ENCODE assay signal across 1 cellular context in the genomic region with DNA sequence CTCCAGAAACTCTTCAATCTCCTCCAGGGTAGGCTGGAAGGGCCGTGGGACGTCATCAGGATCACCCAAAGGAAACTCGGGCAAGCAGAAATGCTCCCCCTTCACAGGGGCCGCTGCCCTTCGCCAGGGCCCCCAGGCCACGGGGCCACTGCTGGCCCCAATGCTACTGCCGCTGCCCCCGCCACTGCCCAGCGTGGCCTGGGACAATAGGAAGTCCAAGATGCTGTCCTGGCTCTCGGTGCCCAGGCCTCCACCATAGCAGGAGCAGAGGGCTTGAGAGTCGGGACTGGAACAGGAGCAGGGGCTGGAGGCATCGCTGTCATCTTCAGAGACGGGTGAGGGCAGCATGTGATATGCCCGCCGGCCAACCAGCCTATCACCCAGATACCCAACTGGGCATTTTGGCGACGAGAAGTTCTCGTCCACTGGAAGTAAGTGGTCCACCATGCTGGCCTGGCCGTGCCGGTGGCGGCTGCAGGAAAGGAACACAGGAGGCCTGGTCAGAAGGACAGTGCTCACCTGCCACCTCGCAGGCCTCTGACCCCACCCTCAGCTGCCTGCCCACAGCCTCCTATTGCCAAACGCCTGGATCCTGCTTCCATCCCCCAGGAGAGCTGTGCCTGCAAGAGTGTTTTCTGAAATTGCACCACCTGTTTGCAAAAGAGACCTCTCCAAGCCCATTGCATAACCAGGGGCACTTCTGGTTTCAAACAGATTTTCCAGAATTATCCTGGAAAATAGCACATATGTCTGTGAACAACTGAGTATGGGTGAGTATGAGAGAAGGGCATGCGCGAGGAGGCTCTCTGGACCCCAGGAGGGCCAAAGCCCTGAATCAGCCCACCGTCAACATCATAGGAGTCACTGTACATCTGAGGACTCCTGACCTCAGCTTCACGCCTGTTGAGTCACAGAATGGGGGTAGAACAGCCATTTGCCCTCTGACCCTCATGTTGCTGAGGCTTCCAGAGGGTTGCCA.
TF ChIP-seq lines count a peak whose summit lies in the region.

No MANE protein-coding gene starts in this region.

TF ChIP-seq in HepG2, 621 proteins besides CTCF, POLR2A, EP300 and RAD21 (continued from another document and continues in another):
- TF ChIP-seq, protein P1, sequence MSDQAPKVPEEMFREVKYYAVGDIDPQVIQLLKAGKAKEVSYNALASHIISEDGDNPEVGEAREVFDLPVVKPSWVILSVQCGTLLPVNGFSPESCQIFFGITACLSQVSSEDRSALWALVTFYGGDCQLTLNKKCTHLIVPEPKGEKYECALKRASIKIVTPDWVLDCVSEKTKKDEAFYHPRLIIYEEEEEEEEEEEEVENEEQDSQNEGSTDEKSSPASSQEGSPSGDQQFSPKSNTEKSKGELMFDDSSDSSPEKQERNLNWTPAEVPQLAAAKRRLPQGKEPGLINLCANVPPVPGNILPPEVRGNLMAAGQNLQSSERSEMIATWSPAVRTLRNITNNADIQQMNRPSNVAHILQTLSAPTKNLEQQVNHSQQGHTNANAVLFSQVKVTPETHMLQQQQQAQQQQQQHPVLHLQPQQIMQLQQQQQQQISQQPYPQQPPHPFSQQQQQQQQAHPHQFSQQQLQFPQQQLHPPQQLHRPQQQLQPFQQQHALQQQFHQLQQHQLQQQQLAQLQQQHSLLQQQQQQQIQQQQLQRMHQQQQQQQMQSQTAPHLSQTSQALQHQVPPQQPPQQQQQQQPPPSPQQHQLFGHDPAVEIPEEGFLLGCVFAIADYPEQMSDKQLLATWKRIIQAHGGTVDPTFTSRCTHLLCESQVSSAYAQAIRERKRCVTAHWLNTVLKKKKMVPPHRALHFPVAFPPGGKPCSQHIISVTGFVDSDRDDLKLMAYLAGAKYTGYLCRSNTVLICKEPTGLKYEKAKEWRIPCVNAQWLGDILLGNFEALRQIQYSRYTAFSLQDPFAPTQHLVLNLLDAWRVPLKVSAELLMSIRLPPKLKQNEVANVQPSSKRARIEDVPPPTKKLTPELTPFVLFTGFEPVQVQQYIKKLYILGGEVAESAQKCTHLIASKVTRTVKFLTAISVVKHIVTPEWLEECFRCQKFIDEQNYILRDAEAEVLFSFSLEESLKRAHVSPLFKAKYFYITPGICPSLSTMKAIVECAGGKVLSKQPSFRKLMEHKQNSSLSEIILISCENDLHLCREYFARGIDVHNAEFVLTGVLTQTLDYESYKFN (CRISPR knock-in tag; conservative IDR thresholded peaks at IDR 0.05): peak; percentile 55
- TF ChIP-seq ZNF773 (CRISPR knock-in tag; IDR thresholded peaks at IDR 0.05; ENCODE audit: borderline replicate concordance): no peak
- TF ChIP-seq, protein P2, sequence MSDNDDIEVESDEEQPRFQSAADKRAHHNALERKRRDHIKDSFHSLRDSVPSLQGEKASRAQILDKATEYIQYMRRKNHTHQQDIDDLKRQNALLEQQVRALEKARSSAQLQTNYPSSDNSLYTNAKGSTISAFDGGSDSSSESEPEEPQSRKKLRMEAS (IDR thresholded peaks at IDR 0.05): peak; percentile 45; the same call in 1 of the 2 replicates
- TF ChIP-seq SMAD1 (CRISPR knock-in tag; IDR thresholded peaks at IDR 0.05; ENCODE audit: borderline replicate concordance, low read depth): no peak
- TF ChIP-seq ERF (CRISPR knock-in tag; IDR thresholded peaks at IDR 0.05): 0 out of 2 replicates have a peak, but pooled peaks have one; percentile 6
- TF ChIP-seq PPARG (CRISPR knock-in tag; conservative IDR thresholded peaks at IDR 0.05): peak; percentile 53; the same call in 1 of the 2 replicates
- TF ChIP-seq, protein P3, sequence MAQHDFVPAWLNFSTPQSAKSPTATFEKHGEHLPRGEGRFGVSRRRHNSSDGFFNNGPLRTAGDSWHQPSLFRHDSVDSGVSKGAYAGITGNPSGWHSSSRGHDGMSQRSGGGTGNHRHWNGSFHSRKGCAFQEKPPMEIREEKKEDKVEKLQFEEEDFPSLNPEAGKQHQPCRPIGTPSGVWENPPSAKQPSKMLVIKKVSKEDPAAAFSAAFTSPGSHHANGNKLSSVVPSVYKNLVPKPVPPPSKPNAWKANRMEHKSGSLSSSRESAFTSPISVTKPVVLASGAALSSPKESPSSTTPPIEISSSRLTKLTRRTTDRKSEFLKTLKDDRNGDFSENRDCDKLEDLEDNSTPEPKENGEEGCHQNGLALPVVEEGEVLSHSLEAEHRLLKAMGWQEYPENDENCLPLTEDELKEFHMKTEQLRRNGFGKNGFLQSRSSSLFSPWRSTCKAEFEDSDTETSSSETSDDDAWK (CRISPR knock-in tag; IDR thresholded peaks at IDR 0.05): no peak
- peak; percentile 54 for TF ChIP-seq SALL1 (CRISPR knock-in tag; IDR thresholded peaks at IDR 0.05)
- TF ChIP-seq ZNF792 (CRISPR knock-in tag; IDR thresholded peaks at IDR 0.05): no peak
- TF ChIP-seq ATRX (CRISPR knock-in tag; IDR thresholded peaks at IDR 0.05; ENCODE audit: borderline replicate concordance): no peak
- no peak for TF ChIP-seq FOXJ3 (CRISPR knock-in tag; IDR thresholded peaks at IDR 0.05; ENCODE audit: borderline replicate concordance)
- peak; percentile 71 for TF ChIP-seq RXRB (CRISPR knock-in tag; IDR thresholded peaks at IDR 0.05; ENCODE audit: borderline replicate concordance)
- TF ChIP-seq, protein P4, sequence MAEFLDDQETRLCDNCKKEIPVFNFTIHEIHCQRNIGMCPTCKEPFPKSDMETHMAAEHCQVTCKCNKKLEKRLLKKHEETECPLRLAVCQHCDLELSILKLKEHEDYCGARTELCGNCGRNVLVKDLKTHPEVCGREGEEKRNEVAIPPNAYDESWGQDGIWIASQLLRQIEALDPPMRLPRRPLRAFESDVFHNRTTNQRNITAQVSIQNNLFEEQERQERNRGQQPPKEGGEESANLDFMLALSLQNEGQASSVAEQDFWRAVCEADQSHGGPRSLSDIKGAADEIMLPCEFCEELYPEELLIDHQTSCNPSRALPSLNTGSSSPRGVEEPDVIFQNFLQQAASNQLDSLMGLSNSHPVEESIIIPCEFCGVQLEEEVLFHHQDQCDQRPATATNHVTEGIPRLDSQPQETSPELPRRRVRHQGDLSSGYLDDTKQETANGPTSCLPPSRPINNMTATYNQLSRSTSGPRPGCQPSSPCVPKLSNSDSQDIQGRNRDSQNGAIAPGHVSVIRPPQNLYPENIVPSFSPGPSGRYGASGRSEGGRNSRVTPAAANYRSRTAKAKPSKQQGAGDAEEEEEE (CRISPR knock-in tag; IDR thresholded peaks at IDR 0.05; ENCODE audit: borderline replicate concordance): no peak
- 0 out of 2 replicates have a peak, but pooled peaks have one; percentile 25 for TF ChIP-seq ZBTB38 (CRISPR knock-in tag; IDR thresholded peaks at IDR 0.05)
- no peak for TF ChIP-seq ZNF143 (CRISPR knock-in tag; IDR thresholded peaks at IDR 0.05)
- TF ChIP-seq, protein P5, sequence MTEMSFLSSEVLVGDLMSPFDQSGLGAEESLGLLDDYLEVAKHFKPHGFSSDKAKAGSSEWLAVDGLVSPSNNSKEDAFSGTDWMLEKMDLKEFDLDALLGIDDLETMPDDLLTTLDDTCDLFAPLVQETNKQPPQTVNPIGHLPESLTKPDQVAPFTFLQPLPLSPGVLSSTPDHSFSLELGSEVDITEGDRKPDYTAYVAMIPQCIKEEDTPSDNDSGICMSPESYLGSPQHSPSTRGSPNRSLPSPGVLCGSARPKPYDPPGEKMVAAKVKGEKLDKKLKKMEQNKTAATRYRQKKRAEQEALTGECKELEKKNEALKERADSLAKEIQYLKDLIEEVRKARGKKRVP (CRISPR knock-in tag; IDR thresholded peaks at IDR 0.05): peak in 1 of 2 experiments; percentile 57; a peak in 1 of 4 replicates
- TF ChIP-seq RXRA (CRISPR knock-in tag; IDR thresholded peaks at IDR 0.05): peak; percentile 20; the same call in 1 of the 2 replicates
- 0 out of 2 replicates have a peak, but pooled peaks have one; percentile 42 for TF ChIP-seq ZNF879 (CRISPR knock-in tag; IDR thresholded peaks at IDR 0.05)
- TF ChIP-seq, protein P6, sequence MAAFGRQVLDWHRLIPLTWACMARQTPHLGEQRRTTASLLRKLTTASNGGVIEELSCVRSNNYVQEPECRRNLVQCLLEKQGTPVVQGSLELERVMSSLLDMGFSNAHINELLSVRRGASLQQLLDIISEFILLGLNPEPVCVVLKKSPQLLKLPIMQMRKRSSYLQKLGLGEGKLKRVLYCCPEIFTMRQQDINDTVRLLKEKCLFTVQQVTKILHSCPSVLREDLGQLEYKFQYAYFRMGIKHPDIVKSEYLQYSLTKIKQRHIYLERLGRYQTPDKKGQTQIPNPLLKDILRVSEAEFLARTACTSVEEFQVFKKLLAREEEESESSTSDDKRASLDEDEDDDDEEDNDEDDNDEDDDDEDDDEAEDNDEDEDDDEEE (CRISPR knock-in tag; IDR thresholded peaks at IDR 0.05): no peak
- 0 out of 2 replicates have a peak, but pooled peaks have one; percentile 22 for TF ChIP-seq HIVEP1 (CRISPR knock-in tag; IDR thresholded peaks at IDR 0.05)
- TF ChIP-seq HDAC6 (IDR thresholded peaks at IDR 0.05; ENCODE audit: low read depth, low read length): no peak
- TF ChIP-seq, protein P7, sequence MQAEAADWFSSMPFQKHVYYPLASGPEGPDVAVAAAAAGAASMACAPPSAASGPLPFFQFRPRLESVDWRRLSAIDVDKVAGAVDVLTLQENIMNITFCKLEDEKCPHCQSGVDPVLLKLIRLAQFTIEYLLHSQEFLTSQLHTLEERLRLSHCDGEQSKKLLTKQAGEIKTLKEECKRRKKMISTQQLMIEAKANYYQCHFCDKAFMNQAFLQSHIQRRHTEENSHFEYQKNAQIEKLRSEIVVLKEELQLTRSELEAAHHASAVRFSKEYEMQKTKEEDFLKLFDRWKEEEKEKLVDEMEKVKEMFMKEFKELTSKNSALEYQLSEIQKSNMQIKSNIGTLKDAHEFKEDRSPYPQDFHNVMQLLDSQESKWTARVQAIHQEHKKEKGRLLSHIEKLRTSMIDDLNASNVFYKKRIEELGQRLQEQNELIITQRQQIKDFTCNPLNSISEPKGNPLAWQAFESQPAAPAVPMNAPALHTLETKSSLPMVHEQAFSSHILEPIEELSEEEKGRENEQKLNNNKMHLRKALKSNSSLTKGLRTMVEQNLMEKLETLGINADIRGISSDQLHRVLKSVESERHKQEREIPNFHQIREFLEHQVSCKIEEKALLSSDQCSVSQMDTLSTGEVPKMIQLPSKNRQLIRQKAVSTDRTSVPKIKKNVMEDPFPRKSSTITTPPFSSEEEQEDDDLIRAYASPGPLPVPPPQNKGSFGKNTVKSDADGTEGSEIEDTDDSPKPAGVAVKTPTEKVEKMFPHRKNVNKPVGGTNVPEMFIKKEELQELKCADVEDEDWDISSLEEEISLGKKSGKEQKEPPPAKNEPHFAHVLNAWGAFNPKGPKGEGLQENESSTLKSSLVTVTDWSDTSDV (CRISPR knock-in tag; IDR thresholded peaks at IDR 0.05): no peak
- TF ChIP-seq ATAD3A (CRISPR knock-in tag; IDR thresholded peaks at IDR 0.05): no peak
- 0 out of 2 replicates have a peak, but pooled peaks have one; percentile 33 for TF ChIP-seq FOXK1 (CRISPR knock-in tag; IDR thresholded peaks at IDR 0.05; ENCODE audit: borderline replicate concordance, low read depth)
- TF ChIP-seq ZMAT3 (CRISPR knock-in tag; conservative IDR thresholded peaks at IDR 0.05): peak; percentile 53; the same call in 1 of the 2 replicates
- TF ChIP-seq ZNF550 (CRISPR knock-in tag; IDR thresholded peaks at IDR 0.05; ENCODE audit: borderline replicate concordance): no peak
- TF ChIP-seq KLF15 (CRISPR knock-in tag; IDR thresholded peaks at IDR 0.05; ENCODE audit: borderline replicate concordance): no peak
- TF ChIP-seq, protein P8, sequence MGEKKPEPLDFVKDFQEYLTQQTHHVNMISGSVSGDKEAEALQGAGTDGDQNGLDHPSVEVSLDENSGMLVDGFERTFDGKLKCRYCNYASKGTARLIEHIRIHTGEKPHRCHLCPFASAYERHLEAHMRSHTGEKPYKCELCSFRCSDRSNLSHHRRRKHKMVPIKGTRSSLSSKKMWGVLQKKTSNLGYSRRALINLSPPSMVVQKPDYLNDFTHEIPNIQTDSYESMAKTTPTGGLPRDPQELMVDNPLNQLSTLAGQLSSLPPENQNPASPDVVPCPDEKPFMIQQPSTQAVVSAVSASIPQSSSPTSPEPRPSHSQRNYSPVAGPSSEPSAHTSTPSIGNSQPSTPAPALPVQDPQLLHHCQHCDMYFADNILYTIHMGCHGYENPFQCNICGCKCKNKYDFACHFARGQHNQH (CRISPR knock-in tag; IDR thresholded peaks at IDR 0.05): no peak
- no peak for TF ChIP-seq PLRG1 (conservative IDR thresholded peaks at IDR 0.05)
- TF ChIP-seq CEBPB (IDR thresholded peaks at IDR 0.05; ENCODE audit: borderline replicate concordance, low read depth, low read length): peak; percentile 84
- TF ChIP-seq MXI1 (IDR thresholded peaks at IDR 0.05; ENCODE audit: borderline replicate concordance, low read depth, low read length): 0 out of 3 replicates have a peak, but pooled peaks have one; percentile 18
- no peak for TF ChIP-seq ZNF253 (CRISPR knock-in tag; IDR thresholded peaks at IDR 0.05; ENCODE audit: borderline replicate concordance)
- no peak for TF ChIP-seq ZSCAN9 (CRISPR knock-in tag; IDR thresholded peaks at IDR 0.05; ENCODE audit: borderline replicate concordance)
- TF ChIP-seq ZNF230 (CRISPR knock-in tag; IDR thresholded peaks at IDR 0.05): no peak
- TF ChIP-seq NR2F2 (IDR thresholded peaks at IDR 0.05; ENCODE audit: borderline replicate concordance, low read depth): peak; percentile 68
- TF ChIP-seq GABPB1 (CRISPR knock-in tag; IDR thresholded peaks at IDR 0.05): no peak
- TF ChIP-seq HMGA1 (CRISPR knock-in tag; conservative IDR thresholded peaks at IDR 0.05): no peak
- TF ChIP-seq, protein P9, sequence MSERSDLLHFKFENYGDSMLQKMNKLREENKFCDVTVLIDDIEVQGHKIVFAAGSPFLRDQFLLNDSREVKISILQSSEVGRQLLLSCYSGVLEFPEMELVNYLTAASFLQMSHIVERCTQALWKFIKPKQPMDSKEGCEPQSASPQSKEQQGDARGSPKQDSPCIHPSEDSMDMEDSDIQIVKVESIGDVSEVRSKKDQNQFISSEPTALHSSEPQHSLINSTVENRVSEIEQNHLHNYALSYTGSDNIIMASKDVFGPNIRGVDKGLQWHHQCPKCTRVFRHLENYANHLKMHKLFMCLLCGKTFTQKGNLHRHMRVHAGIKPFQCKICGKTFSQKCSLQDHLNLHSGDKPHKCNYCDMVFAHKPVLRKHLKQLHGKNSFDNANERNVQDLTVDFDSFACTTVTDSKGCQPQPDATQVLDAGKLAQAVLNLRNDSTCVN (CRISPR knock-in tag; IDR thresholded peaks at IDR 0.05; ENCODE audit: borderline replicate concordance): no peak
